Comparison of ENCODE assay signal across 1 cellular context in genomic region chr7:93231799-93232672, GRCh38.
TF ChIP-seq lines count a peak whose summit lies in the region.

VPS50 (plus strand) TSS chr7:93232366; CDS start chr7:93232468, 102 bp downstream.

TF ChIP-seq in SK-N-SH, 30 proteins besides CTCF, POLR2A, EP300 and RAD21 (continued from another document):
- TF ChIP-seq REST (IDR thresholded peaks at IDR 0.05; ENCODE audit: low read depth, low read length) (0 out of 2 replicates have a peak, but pooled peaks have one; percentile 9), PBX3 (IDR thresholded peaks at IDR 0.05) (peak; percentile 40), SMC3 (IDR thresholded peaks at IDR 0.05; ENCODE audit: low read depth, low read length) (no peak), GABPA (IDR thresholded peaks at IDR 0.05; ENCODE audit: low read depth) (peak; percentile 73), POLR2AphosphoS5 (IDR thresholded peaks at IDR 0.05; ENCODE audit: low read depth, low read length) (peak; percentile 96)
